1 cellular context compared by ENCODE assay signal in the genomic region with DNA sequence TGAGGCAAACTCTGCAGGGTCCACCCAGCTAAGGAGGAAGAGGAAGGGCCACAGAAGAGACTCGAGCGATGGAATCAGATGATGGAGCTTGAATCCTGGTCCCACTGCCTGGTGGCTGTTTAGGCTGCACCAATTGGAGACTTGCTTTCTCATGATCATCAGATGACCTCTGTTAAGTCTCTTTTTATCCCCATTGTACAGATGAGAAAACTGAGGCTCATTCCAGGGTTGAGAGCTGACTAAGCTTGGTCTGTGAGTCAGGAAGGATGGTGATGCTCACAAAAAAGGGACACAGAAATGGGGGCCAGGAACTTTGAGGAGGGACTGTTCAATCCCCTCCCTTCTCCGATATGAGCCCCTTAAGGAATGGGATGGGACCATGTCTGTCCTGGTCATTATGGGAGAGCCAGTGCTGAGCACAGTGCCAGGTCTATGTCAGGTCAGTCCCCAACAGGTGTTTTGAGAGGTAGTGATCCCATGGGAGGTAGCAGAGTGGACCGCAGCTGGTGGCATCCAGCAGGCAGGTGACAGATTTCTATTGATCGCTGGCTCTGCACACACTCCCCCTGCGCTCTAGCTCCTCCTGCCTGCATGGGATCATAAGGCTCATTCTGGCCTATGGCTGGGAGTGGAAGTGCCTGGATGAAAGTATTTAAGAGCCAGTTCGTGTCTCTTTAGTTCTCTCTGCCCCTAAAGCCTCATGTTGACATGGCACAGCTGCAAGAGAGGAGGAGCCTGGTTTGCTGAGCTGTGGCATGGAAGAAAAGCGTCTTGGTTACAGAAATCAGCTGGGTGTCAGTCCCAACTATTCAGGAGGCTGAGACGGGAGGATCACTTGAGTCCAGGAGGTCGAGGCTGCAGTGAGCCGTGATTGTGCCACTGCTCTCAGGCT.
A peak's percentile ranks its signal among the peaks of the same experiment; 100 is the strongest.
TF ChIP-seq lines count a peak whose summit lies in the region.

No MANE protein-coding gene starts in this region.

TF ChIP-seq in HepG2, 621 proteins besides CTCF, POLR2A, EP300 and RAD21:
- TF ChIP-seq FOXA3 (CRISPR knock-in tag; IDR thresholded peaks at IDR 0.05) (no peak), ZFP41 (CRISPR knock-in tag; IDR thresholded peaks at IDR 0.05; ENCODE audit: borderline replicate concordance) (0 out of 2 replicates have a peak, but pooled peaks have one; percentile 10), SMC3 (IDR thresholded peaks at IDR 0.05; ENCODE audit: low read length) (peak; percentile 16; the same call in 1 of the 2 replicates), TFAP4 (IDR thresholded peaks at IDR 0.05; ENCODE audit: borderline replicate concordance, low read depth) (peak; percentile 67; the same call in 1 of the 2 replicates), BHLHE40 (IDR thresholded peaks at IDR 0.05; ENCODE audit: low read length) (0 out of 2 replicates have a peak, but pooled peaks have one; percentile 8), STAG1 (CRISPR knock-in tag; IDR thresholded peaks at IDR 0.05) (peak; percentile 43), MEIS1 (CRISPR knock-in tag; IDR thresholded peaks at IDR 0.05; ENCODE audit: borderline replicate concordance) (0 out of 2 replicates have a peak, but pooled peaks have one; percentile 47), ZNF629 (CRISPR knock-in tag; conservative IDR thresholded peaks at IDR 0.05) (peak; percentile 89), ZNF83 (CRISPR knock-in tag; IDR thresholded peaks at IDR 0.05; ENCODE audit: borderline replicate concordance) (no peak), ONECUT2 (CRISPR knock-in tag; IDR thresholded peaks at IDR 0.05) (peak; percentile 85), SALL1 (CRISPR knock-in tag; IDR thresholded peaks at IDR 0.05) (peak; percentile 13; the same call in 1 of the 2 replicates), YY1 (IDR thresholded peaks at IDR 0.05; ENCODE audit: insufficient read depth, insufficient replicate concordance, low read depth, low read length) (no peak), TEAD3 (CRISPR knock-in tag; optimal IDR thresholded peaks at IDR 0.05; ENCODE audit: borderline replicate concordance) (peak; percentile 24), ZSCAN25 (CRISPR knock-in tag; IDR thresholded peaks at IDR 0.05) (peak; percentile 99), KDM2A (CRISPR knock-in tag; IDR thresholded peaks at IDR 0.05; ENCODE audit: borderline replicate concordance, low read depth) (peak; percentile 30; the same call in 1 of the 2 replicates), SAP130 (CRISPR knock-in tag; IDR thresholded peaks at IDR 0.05; ENCODE audit: low read depth) (peak; percentile 37; the same call in 1 of the 2 replicates), GFI1 (CRISPR knock-in tag; IDR thresholded peaks at IDR 0.05; ENCODE audit: borderline replicate concordance) (no peak), FIP1L1 (IDR thresholded peaks at IDR 0.05; ENCODE audit: borderline replicate concordance, insufficient read depth, low read depth, low read length) (no peak), ZMYM4 (CRISPR knock-in tag; IDR thresholded peaks at IDR 0.05) (no peak)
- TF ChIP-seq, protein P1, sequence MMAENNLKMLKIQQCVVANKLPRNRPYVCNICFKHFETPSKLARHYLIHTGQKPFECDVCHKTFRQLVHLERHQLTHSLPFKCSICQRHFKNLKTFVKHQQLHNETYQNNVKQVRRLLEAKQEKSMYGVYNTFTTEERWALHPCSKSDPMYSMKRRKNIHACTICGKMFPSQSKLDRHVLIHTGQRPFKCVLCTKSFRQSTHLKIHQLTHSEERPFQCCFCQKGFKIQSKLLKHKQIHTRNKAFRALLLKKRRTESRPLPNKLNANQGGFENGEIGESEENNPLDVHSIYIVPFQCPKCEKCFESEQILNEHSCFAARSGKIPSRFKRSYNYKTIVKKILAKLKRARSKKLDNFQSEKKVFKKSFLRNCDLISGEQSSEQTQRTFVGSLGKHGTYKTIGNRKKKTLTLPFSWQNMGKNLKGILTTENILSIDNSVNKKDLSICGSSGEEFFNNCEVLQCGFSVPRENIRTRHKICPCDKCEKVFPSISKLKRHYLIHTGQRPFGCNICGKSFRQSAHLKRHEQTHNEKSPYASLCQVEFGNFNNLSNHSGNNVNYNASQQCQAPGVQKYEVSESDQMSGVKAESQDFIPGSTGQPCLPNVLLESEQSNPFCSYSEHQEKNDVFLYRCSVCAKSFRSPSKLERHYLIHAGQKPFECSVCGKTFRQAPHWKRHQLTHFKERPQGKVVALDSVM (CRISPR knock-in tag; IDR thresholded peaks at IDR 0.05): peak; percentile 76
- TF ChIP-seq, protein P2, sequence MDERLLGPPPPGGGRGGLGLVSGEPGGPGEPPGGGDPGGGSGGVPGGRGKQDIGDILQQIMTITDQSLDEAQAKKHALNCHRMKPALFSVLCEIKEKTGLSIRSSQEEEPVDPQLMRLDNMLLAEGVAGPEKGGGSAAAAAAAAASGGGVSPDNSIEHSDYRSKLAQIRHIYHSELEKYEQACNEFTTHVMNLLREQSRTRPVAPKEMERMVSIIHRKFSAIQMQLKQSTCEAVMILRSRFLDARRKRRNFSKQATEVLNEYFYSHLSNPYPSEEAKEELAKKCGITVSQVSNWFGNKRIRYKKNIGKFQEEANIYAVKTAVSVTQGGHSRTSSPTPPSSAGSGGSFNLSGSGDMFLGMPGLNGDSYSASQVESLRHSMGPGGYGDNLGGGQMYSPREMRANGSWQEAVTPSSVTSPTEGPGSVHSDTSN (CRISPR knock-in tag; IDR thresholded peaks at IDR 0.05): peak; percentile 23; the same call in 1 of the 2 replicates
- TF ChIP-seq, protein P3, sequence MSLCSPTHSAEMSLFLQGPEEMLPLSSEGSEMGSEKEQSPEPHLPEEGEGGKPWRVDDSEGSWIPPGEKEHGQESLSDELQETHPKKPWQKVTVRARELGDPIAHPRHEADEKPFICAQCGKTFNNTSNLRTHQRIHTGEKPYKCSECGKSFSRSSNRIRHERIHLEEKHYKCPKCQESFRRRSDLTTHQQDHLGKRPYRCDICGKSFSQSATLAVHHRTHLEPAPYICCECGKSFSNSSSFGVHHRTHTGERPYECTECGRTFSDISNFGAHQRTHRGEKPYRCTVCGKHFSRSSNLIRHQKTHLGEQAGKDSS (CRISPR knock-in tag; IDR thresholded peaks at IDR 0.05; ENCODE audit: borderline replicate concordance, low read depth): 0 out of 2 replicates have a peak, but pooled peaks have one; percentile 20
TF ChIP-seq in HepG2: peak in this region for 16.
